Comparison of ENCODE assay signal across 8 cellular contexts in genomic region chr5:138610468-138611294, GRCh38. TPM values are rescaled to one million over a fixed set of nuclear protein-coding genes. Genes with fewer than 3 reads are reported as not detected.
A peak's percentile ranks its signal among the peaks of the same experiment; 100 is the strongest.
DNase-seq lines count a peak whose midpoint lies in the region; ATAC-seq and TF ChIP-seq lines count a peak whose summit lies in the region.

No MANE protein-coding gene starts in this region.

- DNase-seq in caudate nucleus (lab: John Stamatoyannopoulos, UW) (peak in 45 of 61 donors; percentile 7 to 79 (median 55)), iris pigment epithelial cell (ENCODE audit: low read depth) (peak; percentile 32), substantia nigra (lab: John Stamatoyannopoulos, UW) (peak in 40 of 49 donors; percentile 21 to 79 (median 48)), RWPE1 (ENCODE audit: low spot score) (no peak), mucosa of descending colon (no peak)

- H3K9me3 ChIP-seq in HUES6 (ENCODE audit: control insufficient read depth, insufficient read depth, low read depth, low read length) (no peaks in the 10 kb centered on the region), mucosa of descending colon (no peaks in the 10 kb centered on the region)

- ATAC-seq in mucosa of descending colon (no peak), GM21367 (IDR thresholded peaks at IDR 0.05; ENCODE audit: unreplicated experiment) (no peak)
- ATAC-seq in activated CD4-positive, CD25-positive, alpha-beta regulatory T cell treated with anti-CD3 and anti-CD28 coated beads, Interleukin-2, amount 50 U/mL, for 24 hours, result no peak

- TF ChIP-seq CTCF in RWPE1 (conservative IDR thresholded peaks at IDR 0.05; ENCODE audit: low read depth) (no peak), mucosa of descending colon (IDR thresholded peaks at IDR 0.05) (no peak)

- intact Hi-C loops in mucosa of descending colon (cut with DNase I, micrococcal nuclease), result no loop called here

- CTCF ChIA-PET in RWPE1 (lab: Yijun Ruan, JAX), result interaction anchor here (0.6 to 1.2 kb wide), 2 partner anchors 31 to 515 kb away, joined by 4 to 5 read pairs; no protein-coding TSS in a partner anchor

- peaks cover 27% of the 10 kb centered on the region for H3K4me1 ChIP-seq in HUES6 (ENCODE audit: control insufficient read depth, insufficient read depth, low read length)
- H3K4me1 ChIP-seq in mucosa of descending colon (ENCODE audit: low read depth), result no peaks in the 10 kb centered on the region

- POLR2A ChIA-PET in RWPE1 (lab: Yijun Ruan, JAX; ENCODE audit: low non-redundant PET), result interaction anchor here (0.5 kb wide), 1 partner anchor 10 kb away, joined by 3 read pairs; no protein-coding TSS in a partner anchor

- H3K36me3 ChIP-seq in HUES6 (ENCODE audit: control insufficient read depth, insufficient read depth, low read length) (no peaks in the 10 kb centered on the region), mucosa of descending colon (ENCODE audit: low read depth) (no peaks in the 10 kb centered on the region)

- H3K27ac ChIP-seq in HUES6 (ENCODE audit: low read depth, low read length), result no peak overlapping the region
- peak overlapping the region; percentile 94 for H3K27ac ChIP-seq in caudate nucleus (ENCODE audit: low read depth, low read length)
- peak overlapping the region; percentile 82 for H3K27ac ChIP-seq in substantia nigra (ENCODE audit: low read depth, low read length, poor library complexity, severe bottlenecking)
- no peak overlapping the region for H3K27ac ChIP-seq in RWPE1

- no peaks in the 10 kb centered on the region for H3K27me3 ChIP-seq in HUES6 (ENCODE audit: control insufficient read depth, insufficient read depth, low read length)

- H3K9ac ChIP-seq in HUES6 (ENCODE audit: low read length), result peak overlapping the region; percentile 70

- H3K4me3 ChIP-seq in HUES6 (ENCODE audit: low read depth, low read length) (peak overlapping the region; percentile 63), mucosa of descending colon (no peak overlapping the region)

RNA-seq across cellular contexts. Expression of gene HSPA9, which starts 35.5 kb away (rescaled TPM):
- 100 to 1,000 TPM; 170 to 182 (median 173) TPM for total RNA-seq in mucosa of descending colon

Comparison
In these comparisons a context has a peak if more than half of its experiments do, and no peak if none do; other contexts are left out.
1. H3K27ac ChIP-seq: peak in caudate nucleus (single experiment) and substantia nigra (single experiment); none in HUES6 (single experiment) and RWPE1 (single experiment).
2. DNase-seq: peak in caudate nucleus (45 of 61), iris pigment epithelial cell (single experiment) and substantia nigra (40 of 49); none in RWPE1 (single experiment) and mucosa of descending colon (0 of 3).